ENCODE assay signal across 1 cellular context in the genomic region with DNA sequence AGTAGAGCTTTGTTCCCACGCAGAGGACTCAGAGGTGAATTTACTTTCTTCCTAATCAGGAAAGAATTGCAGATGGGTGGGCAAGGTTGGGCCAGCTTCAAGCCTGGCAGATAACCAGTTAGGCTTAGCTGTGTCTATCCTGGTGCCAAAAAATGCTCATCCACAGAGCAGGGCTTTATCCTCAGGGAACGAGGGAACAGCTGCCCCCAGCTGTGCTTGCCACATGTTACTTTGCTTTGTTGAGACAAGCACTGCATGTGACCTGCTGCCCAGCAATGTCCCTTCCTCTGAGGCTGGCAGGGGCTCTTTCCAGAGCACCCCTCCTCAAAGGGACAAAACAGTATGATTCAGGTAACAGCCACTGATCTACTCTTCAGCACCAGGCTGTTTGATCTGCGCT.
TF ChIP-seq lines count a peak whose summit lies in the region.

No MANE protein-coding gene starts in this region.

TF ChIP-seq in H1, 55 proteins besides CTCF, POLR2A, EP300 and RAD21:
- no peak for TF ChIP-seq YY1 (IDR thresholded peaks at IDR 0.05; ENCODE audit: low read depth, low read length)
- TF ChIP-seq HDAC6 (IDR thresholded peaks at IDR 0.05; ENCODE audit: low read depth, low read length), result no peak
- no peak for TF ChIP-seq POU5F1 (IDR thresholded peaks at IDR 0.05; ENCODE audit: low read depth, low read length)
- TF ChIP-seq, protein P1, sequence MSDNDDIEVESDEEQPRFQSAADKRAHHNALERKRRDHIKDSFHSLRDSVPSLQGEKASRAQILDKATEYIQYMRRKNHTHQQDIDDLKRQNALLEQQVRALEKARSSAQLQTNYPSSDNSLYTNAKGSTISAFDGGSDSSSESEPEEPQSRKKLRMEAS (IDR thresholded peaks at IDR 0.05), result peak; percentile 74
- TF ChIP-seq E2F6 (IDR thresholded peaks at IDR 0.05), result peak; percentile 67
- no peak for TF ChIP-seq EZH2 (IDR thresholded peaks at IDR 0.05; ENCODE audit: low read depth, low read length, severe bottlenecking)
- no peak for TF ChIP-seq CHD2 (IDR thresholded peaks at IDR 0.05; ENCODE audit: low read length)
TF ChIP-seq in H1: peak in this region for 2.
